19 cellular contexts compared by ENCODE assay signal in genomic region chr5:67050125-67050524, GRCh38.
DNase-seq lines count a peak whose midpoint lies in the region; ATAC-seq and TF ChIP-seq lines count a peak whose summit lies in the region.
"Had no signal": no experiment of that assay in that cellular context is flagged by ENCODE, and none has a peak within 500 bp of the region (broad histone marks: within the 10 kb centered on the region; RNA-seq: fewer than 3 reads in every experiment).

No MANE protein-coding gene starts in this region.

- no peak overlapping the region for H3K4me3 ChIP-seq in mucosa of descending colon
- H3K4me3 ChIP-seq: esophagus muscularis mucosa, ovary, thoracic aorta had no signal

- no peaks in the 10 kb centered on the region for H3K36me3 ChIP-seq in mucosa of descending colon (ENCODE audit: low read depth)
- H3K36me3 ChIP-seq: esophagus muscularis mucosa, ovary, thoracic aorta had no signal

- DNase-seq in DMS53 (lab: John Stamatoyannopoulos, UW) (peak; percentile 96), NCI-H146 (lab: John Stamatoyannopoulos, UW) (peak; percentile 74), RPMI8226 (peak; percentile 94), mucosa of descending colon (peak in 2 of 3 donors; percentile 37 to 51), hepatic stellate cell (ENCODE audit: low spot score) (no peak)
- DNase-seq: activated B cell treated with CpG ODN at 0.5 μM for 24 hours; activated effector memory CD4-positive, alpha-beta T cell treated with anti-CD3 and anti-CD28 coated beads, Interleukin-2, amount 50 U/mL, for 16 hours; cortex of kidney; hippocampal formation; kidney; NCI-H2081 treated with DMSO at 0.1 percent for 48 hours; ovary; SIG-M5; stimulated activated CD4-positive, alpha-beta T cell treated with anti-CD3 and anti-CD28 coated beads, Interleukin-4, amount 100 ng/mL, for 24 hours; T-helper 17 cell had no signal

- TF ChIP-seq CTCF in mucosa of descending colon (IDR thresholded peaks at IDR 0.05): no peak

- H3K9me3 ChIP-seq in mucosa of descending colon: no peaks in the 10 kb centered on the region
- H3K9me3 ChIP-seq: esophagus muscularis mucosa, ovary, thoracic aorta had no signal

- ATAC-seq in mucosa of descending colon (peak; percentile 92), HG03196 (IDR thresholded peaks at IDR 0.05; ENCODE audit: unreplicated experiment) (no peak), GM19328 (IDR thresholded peaks at IDR 0.05; ENCODE audit: unreplicated experiment) (no peak)
- ATAC-seq: T-helper 17 cell had no signal

- intact Hi-C loops in mucosa of descending colon (cut with DNase I, micrococcal nuclease): no loop called here

- peaks cover 16% of the 10 kb centered on the region for H3K4me1 ChIP-seq in mucosa of descending colon (ENCODE audit: low read depth)
